ENCODE assay signal across 17 cellular contexts in the genomic region with DNA sequence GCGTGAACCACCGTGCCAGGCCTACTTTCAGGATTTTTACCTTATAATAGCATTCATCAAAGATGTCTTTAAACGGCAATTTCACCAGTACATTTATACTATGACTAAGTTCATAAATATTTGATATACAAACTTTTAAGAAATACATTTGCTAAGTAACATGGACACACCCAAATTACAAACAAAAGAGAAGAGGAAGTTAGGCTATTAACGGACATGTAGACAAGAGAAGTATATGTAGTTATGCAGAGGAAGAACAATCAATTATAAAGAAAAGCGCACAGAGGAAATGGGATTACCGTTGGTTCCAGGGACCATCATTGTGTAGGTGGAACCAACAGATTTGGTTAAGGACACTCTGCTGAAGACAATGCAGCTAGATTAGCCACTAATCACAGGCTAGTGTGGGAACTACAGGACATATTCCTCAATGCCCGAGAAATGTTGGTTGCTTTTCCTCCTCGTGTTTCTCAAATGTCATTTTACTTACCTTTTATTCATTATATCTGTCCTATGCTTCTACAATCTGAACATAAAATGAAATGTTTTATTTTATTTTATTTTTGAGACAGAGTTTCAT. TPM values are rescaled to one million over a fixed set of nuclear protein-coding genes. Genes with fewer than 3 reads are reported as not detected.
DNase-seq lines count a peak whose midpoint lies in the region; ATAC-seq, FAIRE-seq and TF ChIP-seq lines count a peak whose summit lies in the region.
"Had no signal": no experiment of that assay in that cellular context is flagged by ENCODE, and none has a peak within 500 bp of the region (broad histone marks: within the 10 kb centered on the region; RNA-seq: fewer than 3 reads in every experiment).

No MANE protein-coding gene starts in this region.

- intact Hi-C loops in K562 (cut with micrococcal nuclease), result no loop called here

- no peak overlapping the region for H3K4ac ChIP-seq in mesenchymal stem cell (ENCODE audit: low read depth in 1 of 2, low read length in 2 of 2)

- H2BK15ac ChIP-seq in mesenchymal stem cell (ENCODE audit: low read depth, poor library complexity, severe bottlenecking), result no peak overlapping the region

- no peak overlapping the region for H2BK5ac ChIP-seq in mesenchymal stem cell (ENCODE audit: low read depth, low read length, poor library complexity, severe bottlenecking)

- H3K36me3 ChIP-seq in ACC112 (ENCODE audit: insufficient read depth, low read length) (no peaks in the 10 kb centered on the region), K562 (ENCODE audit: control insufficient read depth, insufficient read depth, low read length) (no peaks in the 10 kb centered on the region), mesenchymal stem cell (ENCODE audit: control insufficient read depth in 1 of 2, insufficient read depth in 2 of 2, low read depth in 1 of 2, low read length in 2 of 2) (no peaks in the 10 kb centered on the region), H7 (replicated peaks; ENCODE audit: control insufficient read depth, insufficient read depth, low read length) (no peaks in the 10 kb centered on the region)
- H3K36me3 ChIP-seq: upper lobe of left lung had no signal

- peak overlapping the region; percentile 89 for H3K27ac ChIP-seq in ACC112 (ENCODE audit: low read depth, low read length)
- H3K27ac ChIP-seq in K562 (ENCODE audit: extremely low read depth, low read depth, low read length), result no peak overlapping the region
- peak overlapping the region; percentile 5 for H3K27ac ChIP-seq in mesenchymal stem cell (ENCODE audit: low read length, poor library complexity, severe bottlenecking)
- H3K27ac ChIP-seq: upper lobe of left lung had no signal

- peak overlapping the region; percentile 27 for H4K8ac ChIP-seq in mesenchymal stem cell (ENCODE audit: low read length)

- H2AFZ ChIP-seq in ACC112 (ENCODE audit: low read length, unreplicated experiment) (peak overlapping the region; percentile 40), K562 (ENCODE audit: low read depth, low read length) (peak overlapping the region; percentile 26; the same call in 1 of the 2 replicates), mesenchymal stem cell (ENCODE audit: low read depth, low read length) (no peak overlapping the region)

- H3K4me2 ChIP-seq in K562 (ENCODE audit: insufficient read depth, low read length) (no peak overlapping the region), mesenchymal stem cell (ENCODE audit: low read length, poor library complexity, severe bottlenecking) (no peak overlapping the region)

- CTCF ChIA-PET in K562 (lab: Yijun Ruan, JAX; ENCODE audit: low intra/inter-chr PET ratio), result no interaction called here

- no peak for TF ChIP-seq CTCF in K562 (IDR thresholded peaks at IDR 0.05 in 2 of 3, conservative IDR thresholded peaks at IDR 0.05 in 1 of 3; ENCODE audit: insufficient read depth in 2 of 3, low read depth in 1 of 3, low read length in 3 of 3)

- WGBS in K562 (ENCODE audit: insufficient coverage, low coverage, missing lambda C conversion rate), result 18% methylated on average over 8 of the region's 8 CpGs
- WGBS in mesenchymal stem cell, result 61% methylated on average over 6 of the region's 8 CpGs

- H3K18ac ChIP-seq in mesenchymal stem cell (ENCODE audit: low read depth in 1 of 2, low read length in 2 of 2), result no peak overlapping the region

- H3K27me3 ChIP-seq in ACC112 (ENCODE audit: insufficient read depth, low read length) (no peaks in the 10 kb centered on the region), K562 (ENCODE audit: control insufficient read depth in 2 of 2, insufficient read depth in 2 of 2, low read length in 2 of 2) (no peaks in the 10 kb centered on the region), mesenchymal stem cell (ENCODE audit: control insufficient read depth in 1 of 2, insufficient read depth in 1 of 2, low read length in 2 of 2) (no peaks in the 10 kb centered on the region), H7 (ENCODE audit: control insufficient read depth, insufficient read depth, low read length) (no peaks in the 10 kb centered on the region)
- H3K27me3 ChIP-seq: upper lobe of left lung had no signal

- no peak overlapping the region for H2BK12ac ChIP-seq in mesenchymal stem cell (ENCODE audit: low read length in 2 of 2)

- H3K9me3 ChIP-seq in K562 (replicated peaks; ENCODE audit: control insufficient read depth, insufficient read depth, low read depth, low read length) (no peaks in the 10 kb centered on the region; the same call in 1 of the 2 replicates), mesenchymal stem cell (ENCODE audit: control insufficient read depth, low read length) (no peaks in the 10 kb centered on the region)
- H3K9me3 ChIP-seq: upper lobe of left lung had no signal

- in situ Hi-C loops in KBM-7 (cut with MboI; ENCODE audit: low pct_unique_long_range_greater_than_20kb, low sequenced_read_pairs), result no loop called here
- in situ Hi-C loops in K562 (cut with MboI), result no loop called here

- H4K20me1 ChIP-seq in K562 (replicated peaks; ENCODE audit: control insufficient read depth, insufficient read depth, low read length), result no peaks in the 10 kb centered on the region

- no peak overlapping the region for H2BK120ac ChIP-seq in mesenchymal stem cell (ENCODE audit: low read depth, low read length)

- H3K79me2 ChIP-seq in ACC112 (ENCODE audit: control insufficient read depth, insufficient read depth, low read length, unreplicated experiment) (no peaks in the 10 kb centered on the region), K562 (ENCODE audit: control insufficient read depth, insufficient read depth, low read length) (no peaks in the 10 kb centered on the region)

- H3K4me1 ChIP-seq in ACC112 (ENCODE audit: control insufficient read depth, insufficient read depth, low read length, unreplicated experiment), result peaks cover 48% of the 10 kb centered on the region
- no peaks in the 10 kb centered on the region for H3K4me1 ChIP-seq in K562 (replicated peaks in 1 of 2; ENCODE audit: control insufficient read depth in 2 of 2, insufficient read depth in 2 of 2, low read length in 2 of 2)
- H3K4me1 ChIP-seq in mesenchymal stem cell (ENCODE audit: control insufficient read depth, insufficient read depth, low read depth, low read length), result peaks cover 1% of the 10 kb centered on the region
- H3K4me1 ChIP-seq: upper lobe of left lung had no signal

- H2AK5ac ChIP-seq in mesenchymal stem cell (ENCODE audit: low read length, severe bottlenecking), result no peak overlapping the region

- ATAC-seq in K562 (no peak), GM21526 (IDR thresholded peaks at IDR 0.05; ENCODE audit: low FRiP score, unreplicated experiment) (no peak)
- ATAC-seq: left ventricle myocardium superior; natural killer cell; stimulated activated effector memory CD8-positive, alpha-beta T cell treated with anti-CD3 and anti-CD28 coated beads, Interleukin-12 subunit alpha, Interleukin-12 subunit beta, amount 100 ng/mL, for 72 hours had no signal

- no peak for TF ChIP-seq EP300 in K562 (IDR thresholded peaks at IDR 0.05; ENCODE audit: low read length)

- H3K79me1 ChIP-seq in mesenchymal stem cell (replicated peaks; ENCODE audit: low read length, poor library complexity, severe bottlenecking), result no peaks in the 10 kb centered on the region

- TF ChIP-seq RAD21 in K562 (CRISPR knock-in tag; conservative IDR thresholded peaks at IDR 0.05 in 1 of 2, IDR thresholded peaks at IDR 0.05 in 1 of 2), result no peak

- DNase-seq in KBM-7 (peak; percentile 18), K562 (ENCODE audit: extremely low read depth in 1 of 4, low spot score in 3 of 4) (no peak), mesenchymal stem cell (no peak), NCI-H2107 treated with DMSO at 0.1 percent for 48 hours (lab: John Stamatoyannopoulos, UW; ENCODE audit: unreplicated experiment) (no peak), H7 (no peak)
- no peak for DNase-seq in stimulated activated CD8-positive, alpha-beta memory T cell treated with anti-CD3 and anti-CD28 coated beads, Interleukin-4, amount 100 ng/mL, for 48 hours
- DNase-seq: activated B cell treated with CpG ODN at 0.5 μM for 24 hours; activated CD8-positive, alpha-beta memory T cell treated with anti-CD3 and anti-CD28 coated beads for 24 hours; activated effector memory CD4-positive, alpha-beta T cell treated with anti-CD3 and anti-CD28 coated beads, Interleukin-2, amount 50 U/mL, for 16 hours; AML-193; left ventricle myocardium superior; natural killer cell; NCI-H1105; upper lobe of left lung had no signal

- H3K4me3 ChIP-seq in ACC112 (ENCODE audit: low read depth, low read length) (peak overlapping the region; percentile 55; the same call in 1 of the 2 replicates), K562 (no peak overlapping the region), mesenchymal stem cell (ENCODE audit: insufficient read depth in 1 of 2, low read depth in 1 of 2, low read length in 2 of 2) (no peak overlapping the region), H7 (ENCODE audit: insufficient read depth, low read depth, low read length) (no peak overlapping the region)
- H3K4me3 ChIP-seq: upper lobe of left lung had no signal

- H3K23ac ChIP-seq in mesenchymal stem cell (ENCODE audit: low read length in 2 of 2), result no peak overlapping the region

- no peak for FAIRE-seq in K562 (lab: Jason Lieb, UNC)

- BruUV-seq in K562 (replicated peaks; lab: Mats Ljungman, UMichigan), result no TSS peak

- no peak overlapping the region for H3K14ac ChIP-seq in mesenchymal stem cell (ENCODE audit: low read length in 2 of 2)

- H3K9me1 ChIP-seq in K562 (ENCODE audit: control insufficient read depth, insufficient read depth, low read length), result no peaks in the 10 kb centered on the region

- TF ChIP-seq POLR2A in K562 (conservative IDR thresholded peaks at IDR 0.05), result no peak

- POLR2A ChIA-PET in K562 (lab: Yijun Ruan, JAX), result interaction anchor here (1.0 kb wide), 1 partner anchor 215 kb away, joined by 3 read pairs; no protein-coding TSS in a partner anchor

- no peak overlapping the region for H4K91ac ChIP-seq in mesenchymal stem cell (ENCODE audit: low read length)

- H3K9ac ChIP-seq in K562 (ENCODE audit: insufficient read depth in 1 of 2, low read depth in 2 of 2, low read length in 2 of 2) (no peak overlapping the region), mesenchymal stem cell (ENCODE audit: low read length) (no peak overlapping the region)

RNA-seq across cellular contexts. Expression of gene PKP2, which starts 24.0 kb away (rescaled TPM):
- total RNA-seq in K562 (2011; cell fraction: chromatin; rRNA removed; ENCODE audit: low replicate concordance), result 2.3 and 5.2 TPM in 2 replicates
- 2.3 and 3.6 TPM in 2 replicates for total RNA-seq in K562 (2011; cell fraction: nucleolus; rRNA removed)
- 2.6 and 3.7 TPM in 2 replicates for total RNA-seq in K562 (2011; cell fraction: nucleoplasm; rRNA removed)
- 2.4 and 2.8 TPM in 2 replicates for total RNA-seq in K562 (2014; rRNA removed)
- 4.2 and 5.3 TPM in 2 replicates for total RNA-seq in K562 (2014; rRNA removed; fragmentation: Illumina TruSeq; extraction: Trizol)
- 2.6 and 2.9 TPM in 2 replicates for total RNA-seq in K562 (2015; rRNA removed; fragmentation: Illumina TruSeq; extraction: Trizol)
- 3.5 and 4.1 TPM in 2 replicates for total RNA-seq in K562 (2021)
- polyA plus RNA-seq in K562 (2011; rRNA removed), result 3.2 and 5.2 TPM in 2 replicates
- polyA plus RNA-seq in K562 (2011; cell fraction: cytosol; rRNA removed), result 2.0 and 4.1 TPM in 2 replicates
- polyA plus RNA-seq in K562 (2011; cell fraction: nucleus; rRNA removed), result 2.3 and 6.1 TPM in 2 replicates
- polyA plus RNA-seq in K562 (2012), result 2.0 TPM in 2 replicates
- polyA plus RNA-seq in K562 (2014; fragmentation: Illumina TruSeq; extraction: Trizol), result 3.3 and 3.7 TPM in 2 replicates
- 1 to 10 TPM; 1.6 TPM for polyA plus RNA-seq in K562 (2014; fragmentation: Nextera tagmentation; extraction: Ambion mirVana)
- 2.2 and 3.0 TPM in 2 replicates for polyA plus RNA-seq in K562 (2014; rRNA removed)
- 4.1 and 11.9 TPM in 2 replicates for polyA minus RNA-seq in K562 (2011; rRNA and poly(A)+ RNA removed)
- 2.1 and 5.1 TPM in 2 replicates for polyA minus RNA-seq in K562 (2011; cell fraction: cytosol; rRNA and poly(A)+ RNA removed)
- 2.6 and 10.7 TPM in 2 replicates for polyA minus RNA-seq in K562 (2011; cell fraction: nucleus; rRNA and poly(A)+ RNA removed)
- polyA plus RNA-seq in mesenchymal stem cell (2013, experiment 1 of 2), result 3.8 TPM
- polyA plus RNA-seq in mesenchymal stem cell (2013, experiment 2 of 2), result 3.8 TPM
- 18.2 and 18.3 TPM in 2 replicates for total RNA-seq in H7 (2014; rRNA removed; shearing (Covaris generic))
- total RNA-seq: activated B cell treated with CpG ODN at 0.5 μM for 24 hours had no signal
